ENCODE assay signal across 32 cellular contexts in genomic region chr2:43146083-43146482, GRCh38.
DNase-seq lines count a peak whose midpoint lies in the region; ATAC-seq and TF ChIP-seq lines count a peak whose summit lies in the region.
"Had no signal": no experiment of that assay in that cellular context is flagged by ENCODE, and none has a peak within 500 bp of the region (broad histone marks: within the 10 kb centered on the region; RNA-seq: fewer than 3 reads in every experiment).

No MANE protein-coding gene starts in this region.

- BruUV-seq in MCF 10A (replicated peaks; lab: Mats Ljungman, UMichigan) (no TSS peak), mammary epithelial cell (replicated peaks; lab: Mats Ljungman, UMichigan) (no TSS peak)

- in situ Hi-C loops in mammary epithelial cell (cut with MboI; ENCODE audit: low sequenced_read_pairs in 2 of 2), result no loop called here

- H3K27ac ChIP-seq in mammary epithelial cell (ENCODE audit: insufficient read depth, low read depth, low read length) (no peak overlapping the region), RWPE2 (ENCODE audit: poor library complexity, severe bottlenecking) (no peak overlapping the region), lower lobe of right lung (no peak overlapping the region)
- H3K27ac ChIP-seq: colonic mucosa, parathyroid adenoma, PC-9, testis had no signal

- dilution Hi-C loops in mammary epithelial cell (cut with HindIII; ENCODE audit: low sequenced_read_pairs), result no loop called here

- TF ChIP-seq CTCF in MCF 10A (IDR thresholded peaks at IDR 0.05; ENCODE audit: unreplicated experiment) (no peak), mammary epithelial cell (conservative IDR thresholded peaks at IDR 0.05 in 1 of 2, IDR thresholded peaks at IDR 0.05 in 1 of 2; ENCODE audit: extremely low read depth in 1 of 2, insufficient read depth in 1 of 2, low read depth in 1 of 2, low read length in 2 of 2) (peak in 1 of 2 donors; percentile 4), RWPE2 (IDR thresholded peaks at IDR 0.05; ENCODE audit: poor library complexity, severe bottlenecking) (no peak), lower lobe of right lung (IDR thresholded peaks at IDR 0.05) (peak; percentile 6)

- intact Hi-C loops in MCF 10A (cut with micrococcal nuclease), result no loop called here
- intact Hi-C loops in mammary epithelial cell (cut with micrococcal nuclease), result no loop called here
- intact Hi-C loops in lower lobe of right lung (cut with DNase I), result no loop called here

- no peaks in the 10 kb centered on the region for H3K79me2 ChIP-seq in mammary epithelial cell (ENCODE audit: insufficient read depth, low read length)
- H3K79me2 ChIP-seq: parathyroid adenoma had no signal

- 80% methylated on average over 5 of the region's 5 CpGs for WGBS in mammary epithelial cell (ENCODE audit: low coverage, missing lambda C conversion rate)

- POLR2A ChIA-PET in MCF 10A (lab: Yijun Ruan, JAX), result interaction anchor here (0.7 kb wide), 1 partner anchor 14 kb away, joined by 3 read pairs; no protein-coding TSS in a partner anchor

- no peak overlapping the region for H3K4me3 ChIP-seq in mammary epithelial cell (replicated peaks in 1 of 3; ENCODE audit: insufficient read depth in 1 of 3, low read depth in 2 of 3, low read length in 3 of 3)
- no peak overlapping the region for H3K4me3 ChIP-seq in RWPE2 (ENCODE audit: severe bottlenecking)
- H3K4me3 ChIP-seq in lower lobe of right lung, result no peak overlapping the region
- H3K4me3 ChIP-seq: colonic mucosa, HAP-1, PC-9, testis had no signal

- 0 out of 3 replicates have a peak, but pooled peaks have one; percentile 40 for ATAC-seq in RWPE2 (ENCODE audit: low read depth)
- no peak for ATAC-seq in lower lobe of right lung
- no peak for ATAC-seq in stimulated activated effector memory CD8-positive, alpha-beta T cell treated with anti-CD3 and anti-CD28 coated beads, Interleukin-12 subunit alpha, Interleukin-12 subunit beta, amount 100 ng/mL, for 72 hours
- ATAC-seq in HG02588 (IDR thresholded peaks at IDR 0.05; ENCODE audit: unreplicated experiment), result no peak
- ATAC-seq in GM19455 (IDR thresholded peaks at IDR 0.05; ENCODE audit: unreplicated experiment), result no peak
- ATAC-seq: activated CD4-positive, alpha-beta T cell treated with anti-CD3 and anti-CD28 coated beads for 36 hours; activated naive CD4-positive, alpha-beta T cell treated with anti-CD3 and anti-CD28 coated beads, Interleukin-2, amount 50 U/mL, for 72 hours; activated T-helper 17 cell treated with anti-CD3 and anti-CD28 coated beads, Interleukin-2, amount 50 U/mL, for 72 hours; left ventricle myocardium superior; natural killer cell had no signal

- no peak overlapping the region for H2AFZ ChIP-seq in mammary epithelial cell (ENCODE audit: low read depth, low read length)
- H2AFZ ChIP-seq: parathyroid adenoma, PC-9 had no signal

- no peak overlapping the region for H3K4me3 Mint-ChIP-seq in MCF 10A (ENCODE audit: unreplicated experiment)
- H3K4me3 Mint-ChIP-seq in stimulated activated effector memory CD8-positive, alpha-beta T cell treated with anti-CD3 and anti-CD28 coated beads, Interleukin-12 subunit alpha, Interleukin-12 subunit beta, amount 100 ng/mL, for 72 hours, result no peak overlapping the region
- H3K4me3 Mint-ChIP-seq: activated CD4-positive, alpha-beta T cell treated with anti-CD3 and anti-CD28 coated beads for 36 hours; activated T-helper 17 cell treated with anti-CD3 and anti-CD28 coated beads, Interleukin-2, amount 50 U/mL, for 72 hours; CD4-positive, alpha-beta memory T cell; natural killer cell; stimulated activated naive CD8-positive, alpha-beta T cell treated with anti-CD3 and anti-CD28 coated beads, Interleukin-15, Interleukin-2, amounts not matched to agents 100 ng/mL and 50 ng/mL, for 24 hours had no signal

- H3K27ac Mint-ChIP-seq in MCF 10A (ENCODE audit: low read depth, unreplicated experiment), result peak overlapping the region; percentile 74
- H3K27ac Mint-ChIP-seq in stimulated activated effector memory CD8-positive, alpha-beta T cell treated with anti-CD3 and anti-CD28 coated beads, Interleukin-12 subunit alpha, Interleukin-12 subunit beta, amount 100 ng/mL, for 72 hours, result peak overlapping the region; percentile 45
- H3K27ac Mint-ChIP-seq: natural killer cell; stimulated activated naive CD8-positive, alpha-beta T cell treated with anti-CD3 and anti-CD28 coated beads, Interleukin-15, Interleukin-2, amounts not matched to agents 100 ng/mL and 50 ng/mL, for 24 hours had no signal

- H3K27me3 Mint-ChIP-seq in MCF 10A (ENCODE audit: insufficient read depth, unreplicated experiment), result no peaks in the 10 kb centered on the region
- H3K27me3 Mint-ChIP-seq: activated CD4-positive, alpha-beta T cell treated with anti-CD3 and anti-CD28 coated beads for 36 hours; activated T-helper 17 cell treated with anti-CD3 and anti-CD28 coated beads, Interleukin-2, amount 50 U/mL, for 72 hours; CD4-positive, alpha-beta memory T cell; stimulated activated naive CD8-positive, alpha-beta T cell treated with anti-CD3 and anti-CD28 coated beads, Interleukin-15, Interleukin-2, amounts not matched to agents 100 ng/mL and 50 ng/mL, for 24 hours had no signal

- no peak overlapping the region for H3K4me2 ChIP-seq in mammary epithelial cell (ENCODE audit: insufficient read depth, low read depth, low read length)
- H3K4me2 ChIP-seq: PC-9 had no signal

- H3K36me3 ChIP-seq in mammary epithelial cell (ENCODE audit: insufficient read depth, low read length) (no peaks in the 10 kb centered on the region), RWPE2 (ENCODE audit: low read depth) (no peaks in the 10 kb centered on the region), lower lobe of right lung (no peaks in the 10 kb centered on the region)
- H3K36me3 ChIP-seq: colonic mucosa, HAP-1 had no signal

- CTCF ChIA-PET in MCF 10A (lab: Yijun Ruan, JAX) (interaction anchor here (0.5 to 0.7 kb wide), 2 partner anchors 318 to 338 kb away, joined by 3 read pairs; no protein-coding TSS in a partner anchor), mammary epithelial cell (lab: Charles Lee; ENCODE audit: low non-redundant PET) (no interaction called here)

- H3K36me3 Mint-ChIP-seq in MCF 10A (ENCODE audit: insufficient read depth, unreplicated experiment), result no peaks in the 10 kb centered on the region
- peaks cover 15% of the 10 kb centered on the region for H3K36me3 Mint-ChIP-seq in stimulated activated effector memory CD8-positive, alpha-beta T cell treated with anti-CD3 and anti-CD28 coated beads, Interleukin-12 subunit alpha, Interleukin-12 subunit beta, amount 100 ng/mL, for 72 hours
- H3K36me3 Mint-ChIP-seq: CD4-positive, alpha-beta memory T cell; natural killer cell had no signal

- H3K9me3 ChIP-seq in mammary epithelial cell (replicated peaks; ENCODE audit: insufficient read depth, low read length) (no peaks in the 10 kb centered on the region), RWPE2 (ENCODE audit: severe bottlenecking) (no peaks in the 10 kb centered on the region), lower lobe of right lung (no peaks in the 10 kb centered on the region)
- H3K9me3 ChIP-seq: colonic mucosa, HAP-1, testis had no signal

- peaks cover 13% of the 10 kb centered on the region for H3K4me1 Mint-ChIP-seq in MCF 10A (ENCODE audit: insufficient read depth, unreplicated experiment)
- peaks cover 36% of the 10 kb centered on the region for H3K4me1 Mint-ChIP-seq in stimulated activated effector memory CD8-positive, alpha-beta T cell treated with anti-CD3 and anti-CD28 coated beads, Interleukin-12 subunit alpha, Interleukin-12 subunit beta, amount 100 ng/mL, for 72 hours

- H3K9ac ChIP-seq in mammary epithelial cell (ENCODE audit: insufficient read depth, low read length), result no peak overlapping the region
- H3K9ac ChIP-seq: parathyroid adenoma had no signal

- H3K27me3 ChIP-seq in mammary epithelial cell (ENCODE audit: insufficient read depth, low read length) (no peaks in the 10 kb centered on the region), RWPE2 (ENCODE audit: insufficient read depth, poor library complexity, severe bottlenecking) (no peaks in the 10 kb centered on the region), lower lobe of right lung (ENCODE audit: low read depth) (no peaks in the 10 kb centered on the region)
- H3K27me3 ChIP-seq: colonic mucosa, testis had no signal

- H3K9me3 Mint-ChIP-seq in MCF 10A (ENCODE audit: unreplicated experiment), result no peaks in the 10 kb centered on the region
- no peaks in the 10 kb centered on the region for H3K9me3 Mint-ChIP-seq in stimulated activated effector memory CD8-positive, alpha-beta T cell treated with anti-CD3 and anti-CD28 coated beads, Interleukin-12 subunit alpha, Interleukin-12 subunit beta, amount 100 ng/mL, for 72 hours
- H3K9me3 Mint-ChIP-seq: activated T-helper 17 cell treated with anti-CD3 and anti-CD28 coated beads, Interleukin-2, amount 50 U/mL, for 72 hours; CD4-positive, alpha-beta memory T cell; natural killer cell; stimulated activated naive CD8-positive, alpha-beta T cell treated with anti-CD3 and anti-CD28 coated beads, Interleukin-15, Interleukin-2, amounts not matched to agents 100 ng/mL and 50 ng/mL, for 24 hours had no signal

- H3K4me1 ChIP-seq in mammary epithelial cell (ENCODE audit: insufficient read depth, low read length) (no peaks in the 10 kb centered on the region), RWPE2 (ENCODE audit: insufficient read depth, poor library complexity, severe bottlenecking) (peaks cover 6% of the 10 kb centered on the region), lower lobe of right lung (no peaks in the 10 kb centered on the region)
- H3K4me1 ChIP-seq: HAP-1, parathyroid adenoma, testis had no signal

- no peaks in the 10 kb centered on the region for H4K20me1 ChIP-seq in mammary epithelial cell (ENCODE audit: insufficient read depth, low read length)

- DNase-seq in MCF 10A (ENCODE audit: unreplicated experiment) (no peak), mammary epithelial cell (no peak), RWPE2 (ENCODE audit: low spot score) (no peak), lower lobe of right lung (no peak), SKM-1 treated with dmso at 0.1 percent for 144 hours (lab: John Stamatoyannopoulos, UW; ENCODE audit: unreplicated experiment) (no peak)
- no peak for DNase-seq in stimulated activated effector memory CD8-positive, alpha-beta T cell treated with anti-CD3 and anti-CD28 coated beads, Interleukin-12 subunit alpha, Interleukin-12 subunit beta, amount 100 ng/mL, for 72 hours (ENCODE audit: low spot score in 2 of 2)
- DNase-seq: activated CD4-positive, alpha-beta T cell treated with anti-CD3 and anti-CD28 coated beads for 36 hours; anterior cingulate cortex; CD4-positive, alpha-beta memory T cell; colonic mucosa; effector CD8-positive, alpha-beta T cell; EL; islet precursor cell; Kasumi-1; left ventricle myocardium superior; midbrain; natural killer cell; NCI-H1417 treated with DMSO at 0.1 percent for 48 hours; NCI-H2029 treated with DMSO at 0.1 percent for 48 hours; NCI-H526 treated with DMSO at 0.1 percent for 48 hours; NK-92 treated with Interleukin-12 subunit alpha and Interleukin-12 subunit beta, amount 100 ng/mL, for 24 hours; PC-9; SHP77 treated with DMSO at 0.1 percent for 48 hours; stimulated activated CD4-positive, alpha-beta T cell treated with anti-CD3 and anti-CD28 coated beads, Interleukin-1b, Interleukin-23, amount 100 ng/mL, for 48 hours; testis had no signal
